ENCODE assay signal across 1 cellular context in genomic region chr10:109895848-109896247, GRCh38.
TF ChIP-seq lines count a peak whose summit lies in the region.

No MANE protein-coding gene starts in this region.

TF ChIP-seq in IMR-90, 13 proteins besides CTCF, POLR2A, EP300 and RAD21:
- TF ChIP-seq NFE2L2 (IDR thresholded peaks at IDR 0.05; ENCODE audit: low read depth, low read length) (no peak), CEBPB (IDR thresholded peaks at IDR 0.05; ENCODE audit: low read depth, low read length) (no peak), CHD1 (IDR thresholded peaks at IDR 0.05; ENCODE audit: low read depth, low read length) (no peak), RCOR1 (IDR thresholded peaks at IDR 0.05; ENCODE audit: insufficient replicate concordance, low read length) (no peak), FOS (IDR thresholded peaks at IDR 0.05; ENCODE audit: low read depth, low read length) (no peak), MAFK (IDR thresholded peaks at IDR 0.05; ENCODE audit: low read depth, low read length) (no peak), MAZ (IDR thresholded peaks at IDR 0.05; ENCODE audit: borderline replicate concordance, low read depth, low read length) (no peak), SMC3 (IDR thresholded peaks at IDR 0.05; ENCODE audit: low read depth, low read length) (no peak), MXI1 (IDR thresholded peaks at IDR 0.05; ENCODE audit: borderline replicate concordance, low read depth, low read length) (no peak), RFX5 (IDR thresholded peaks at IDR 0.05; ENCODE audit: low read depth, low read length) (no peak), BHLHE40 (IDR thresholded peaks at IDR 0.05; ENCODE audit: low read depth, low read length) (no peak)
- TF ChIP-seq, protein P1, sequence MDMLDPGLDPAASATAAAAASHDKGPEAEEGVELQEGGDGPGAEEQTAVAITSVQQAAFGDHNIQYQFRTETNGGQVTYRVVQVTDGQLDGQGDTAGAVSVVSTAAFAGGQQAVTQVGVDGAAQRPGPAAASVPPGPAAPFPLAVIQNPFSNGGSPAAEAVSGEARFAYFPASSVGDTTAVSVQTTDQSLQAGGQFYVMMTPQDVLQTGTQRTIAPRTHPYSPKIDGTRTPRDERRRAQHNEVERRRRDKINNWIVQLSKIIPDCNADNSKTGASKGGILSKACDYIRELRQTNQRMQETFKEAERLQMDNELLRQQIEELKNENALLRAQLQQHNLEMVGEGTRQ (IDR thresholded peaks at IDR 0.05; ENCODE audit: low read depth, low read length) = no peak
- TF ChIP-seq, protein P2, sequence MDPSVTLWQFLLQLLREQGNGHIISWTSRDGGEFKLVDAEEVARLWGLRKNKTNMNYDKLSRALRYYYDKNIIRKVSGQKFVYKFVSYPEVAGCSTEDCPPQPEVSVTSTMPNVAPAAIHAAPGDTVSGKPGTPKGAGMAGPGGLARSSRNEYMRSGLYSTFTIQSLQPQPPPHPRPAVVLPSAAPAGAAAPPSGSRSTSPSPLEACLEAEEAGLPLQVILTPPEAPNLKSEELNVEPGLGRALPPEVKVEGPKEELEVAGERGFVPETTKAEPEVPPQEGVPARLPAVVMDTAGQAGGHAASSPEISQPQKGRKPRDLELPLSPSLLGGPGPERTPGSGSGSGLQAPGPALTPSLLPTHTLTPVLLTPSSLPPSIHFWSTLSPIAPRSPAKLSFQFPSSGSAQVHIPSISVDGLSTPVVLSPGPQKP (IDR thresholded peaks at IDR 0.05; ENCODE audit: borderline replicate concordance, low read depth, low read length) = no peak
